In the genomic region with DNA sequence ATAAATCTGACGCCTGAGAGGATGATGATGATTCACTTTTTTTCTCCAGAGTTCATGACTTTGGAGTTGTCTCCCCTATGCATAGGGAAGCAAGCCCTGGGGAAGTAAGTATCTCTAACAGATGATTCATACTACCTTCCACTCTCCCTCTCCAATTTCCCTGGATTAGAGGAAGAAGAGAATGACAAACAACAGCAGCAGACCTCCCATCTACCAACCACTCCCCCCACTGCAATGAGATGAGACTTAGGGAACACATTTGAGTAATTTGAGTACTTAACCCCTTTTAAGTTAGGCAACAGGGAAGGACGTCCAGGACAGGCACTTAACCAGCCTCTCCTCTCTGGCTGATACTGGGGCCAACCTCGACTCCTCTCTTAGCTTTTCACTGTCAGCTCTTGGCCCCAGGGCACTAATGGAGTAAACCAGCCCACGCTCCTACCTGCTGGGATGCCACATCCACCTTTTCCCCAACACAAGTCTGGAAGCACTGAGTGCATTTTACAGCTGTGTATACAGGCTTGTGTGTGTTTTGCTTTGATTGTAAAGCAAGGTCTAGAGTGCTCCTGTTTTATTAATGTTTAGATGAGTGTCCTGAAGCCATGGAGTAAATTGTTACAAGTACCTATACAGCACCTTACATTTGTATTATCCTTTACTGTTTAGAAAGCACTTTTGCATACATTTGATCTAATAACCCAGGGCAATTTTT, we compare ENCODE assay signal across 8 cellular contexts.
DNase-seq lines count a peak whose midpoint lies in the region; TF ChIP-seq lines count a peak whose summit lies in the region.
"Had no signal": no experiment of that assay in that cellular context is flagged by ENCODE, and none has a peak within 500 bp of the region (broad histone marks: within the 10 kb centered on the region; RNA-seq: fewer than 3 reads in every experiment).

No MANE protein-coding gene starts in this region.

- DNase-seq in GM04503 (ENCODE audit: low read depth): peak; percentile 44
- peak; percentile 77 for DNase-seq in NCI-H345 (lab: John Stamatoyannopoulos, UW)
- DNase-seq in epithelial cell of prostate (ENCODE audit: low read depth, low spot score): peak; percentile 64
- DNase-seq in skeletal muscle cell (ENCODE audit: low read depth): peak; percentile 74
- DNase-seq in kidney glomerular epithelial cell (lab: John Stamatoyannopoulos, UW): no peak
- DNase-seq in SW 1271 (lab: John Stamatoyannopoulos, UW): no peak
- DNase-seq in sigmoid colon: no peak
- DNase-seq: NCI-H526 treated with DMSO at 0.1 percent for 48 hours had no signal

- peaks cover 0 to 20% (median 10%) of the 10 kb centered on the region in 4 donors for H3K4me1 ChIP-seq in sigmoid colon

- H3K4me3 ChIP-seq in skeletal muscle cell (ENCODE audit: low read depth, low read length) (no peak overlapping the region), sigmoid colon (no peak overlapping the region)

- no peak for TF ChIP-seq EP300 in sigmoid colon (IDR thresholded peaks at IDR 0.05)

- 23 to 29% methylated on average over 4 of the region's 4 CpGs for WGBS in sigmoid colon, 2 donors

- H3K27ac ChIP-seq in epithelial cell of prostate: peak overlapping the region; percentile 93
- no peak overlapping the region for H3K27ac ChIP-seq in sigmoid colon

- peaks cover 0 to 3% (median 0%) of the 10 kb centered on the region in 4 donors for H3K9me3 ChIP-seq in sigmoid colon

- no peaks in the 10 kb centered on the region for H3K27me3 ChIP-seq in sigmoid colon

- no peak for TF ChIP-seq CTCF in sigmoid colon (IDR thresholded peaks at IDR 0.05)

- no peak for TF ChIP-seq POLR2A in sigmoid colon (IDR thresholded peaks at IDR 0.05)

- no peaks in the 10 kb centered on the region for H3K36me3 ChIP-seq in sigmoid colon

- intact Hi-C loops in sigmoid colon (cut with DNase I): no loop called here

Comparison
In these comparisons a context has a peak if more than half of its experiments do, and no peak if none do; other contexts are left out.
1. DNase-seq: peak in GM04503 (single experiment), NCI-H345 (single experiment), epithelial cell of prostate (single experiment) and skeletal muscle cell (single experiment); none in kidney glomerular epithelial cell (single experiment), SW 1271 (0 of 2) and sigmoid colon (single experiment).